8 cellular contexts compared by ENCODE assay signal in genomic region chr17:49414271-49414621, GRCh38. TPM values are rescaled to one million over a fixed set of nuclear protein-coding genes. Genes with fewer than 3 reads are reported as not detected.
DNase-seq lines count a peak whose midpoint lies in the region; ATAC-seq, FAIRE-seq and TF ChIP-seq lines count a peak whose summit lies in the region.

No MANE protein-coding gene starts in this region.

- WGBS in esophagus muscularis mucosa = 0% methylated on average over 10 of the region's 10 CpGs

- H3K27ac ChIP-seq in OCI-LY3 (ENCODE audit: low read length) (no peak overlapping the region), esophagus muscularis mucosa (replicated peaks in 1 of 4) (peak overlapping the region in 3 of 4 donors; percentile 58 to 72 (median 60))

- peak overlapping the region; percentile 91 for H3K4me3 ChIP-seq in OCI-LY3 (ENCODE audit: low read length)
- peak overlapping the region; percentile 81 to 89 (median 87) for H3K4me3 ChIP-seq in esophagus muscularis mucosa

- TF ChIP-seq POLR2A in esophagus muscularis mucosa (IDR thresholded peaks at IDR 0.05; ENCODE audit: low read depth) = no peak

- H3K36me3 ChIP-seq in ES-I3 (ENCODE audit: insufficient read depth, low read length) (peaks cover 25% of the 10 kb centered on the region), OCI-LY3 (replicated peaks; ENCODE audit: low read depth, low read length) (peaks cover 26% of the 10 kb centered on the region), esophagus muscularis mucosa (peaks cover 24 to 41% (median 39%) of the 10 kb centered on the region in 4 donors)

- TF ChIP-seq EP300 in esophagus muscularis mucosa (IDR thresholded peaks at IDR 0.05) = no peak

- H3K27me3 ChIP-seq in OCI-LY3 (ENCODE audit: low read depth, low read length) = no peaks in the 10 kb centered on the region
- no peaks in the 10 kb centered on the region for H3K27me3 ChIP-seq in esophagus muscularis mucosa

- H4K20me1 ChIP-seq in OCI-LY3 (ENCODE audit: insufficient read depth, low read length) = no peaks in the 10 kb centered on the region

- H3K9me3 ChIP-seq in ES-I3 (ENCODE audit: control insufficient read depth, insufficient read depth, low read length) = no peaks in the 10 kb centered on the region
- no peaks in the 10 kb centered on the region for H3K9me3 ChIP-seq in OCI-LY3 (ENCODE audit: insufficient read depth, low read length)
- H3K9me3 ChIP-seq in esophagus muscularis mucosa = no peaks in the 10 kb centered on the region

- no peak for ATAC-seq in HG03097 (IDR thresholded peaks at IDR 0.05; ENCODE audit: low FRiP score, unreplicated experiment)

- H3K4me1 ChIP-seq in ES-I3 (ENCODE audit: insufficient read depth, low read length) (no peaks in the 10 kb centered on the region), OCI-LY3 (ENCODE audit: low read length) (peaks cover 7% of the 10 kb centered on the region), esophagus muscularis mucosa (peaks cover 12 to 23% (median 19%) of the 10 kb centered on the region in 4 donors)

- H2AFZ ChIP-seq in OCI-LY3 (ENCODE audit: low read depth, low read length) = peak overlapping the region; percentile 72

- FAIRE-seq in urothelium cell line (lab: Jason Lieb, UNC) = no peak

- peak overlapping the region; percentile 88 for H3K9ac ChIP-seq in ES-I3 (ENCODE audit: low read depth, low read length)
- H3K9ac ChIP-seq in OCI-LY3 (ENCODE audit: low read length) = peak overlapping the region; percentile 78

- H3K79me2 ChIP-seq in OCI-LY3 (ENCODE audit: low read length) = peaks cover 20% of the 10 kb centered on the region

- DNase-seq in esophagus muscularis mucosa (ENCODE audit: extremely low spot score) (no peak), posterior vena cava (ENCODE audit: low spot score) (peak; percentile 51), UCSD-AML1 (lab: John Stamatoyannopoulos, UW; ENCODE audit: unreplicated experiment) (no peak), urothelium cell line (ENCODE audit: low spot score) (no peak), iPS-NIHi7 (ENCODE audit: extremely low spot score) (no peak)

- TF ChIP-seq CTCF in OCI-LY3 (IDR thresholded peaks at IDR 0.05; ENCODE audit: low read depth, low read length) (no peak), esophagus muscularis mucosa (IDR thresholded peaks at IDR 0.05) (no peak)

- intact Hi-C loops in esophagus muscularis mucosa (cut with DNase I) (loop anchor here (10.0 kb wide), 1 partner anchor 291 kb away; the partner anchor contains the start of gene SLC35B1), posterior vena cava (cut with DNase I) (loop anchor here in 1 of 2 donors (5.0 kb wide), 1 partner anchor 283 kb away; no protein-coding TSS in a partner anchor)

- H3K4me2 ChIP-seq in OCI-LY3 (ENCODE audit: low read length) = peak overlapping the region; percentile 99

RNA-seq across cellular contexts. Expression of gene PHB1, which starts 0.4 kb away (rescaled TPM):
- total RNA-seq in esophagus muscularis mucosa (100 to 1,000 TPM in 1 of 4 donors, 10 to 100 TPM in 3; 75.6 to 101 (median 95.6) TPM), posterior vena cava (100 to 1,000 TPM; 102 to 111 TPM)

RNA-seq across cellular contexts. Expression of gene ZNF652, which starts 52.2 kb away (rescaled TPM):
- total RNA-seq in esophagus muscularis mucosa (10 to 100 TPM; 59.3 to 100.0 (median 83.0) TPM), posterior vena cava (10 to 100 TPM; 39.0 to 40.9 TPM)
